ENCODE assay signal across 1 cellular context in genomic region chr1:222095606-222096475, GRCh38.
TF ChIP-seq lines count a peak whose summit lies in the region.

No MANE protein-coding gene starts in this region.

TF ChIP-seq in HCT116, 20 proteins besides CTCF, POLR2A, EP300 and RAD21 (continued from another document):
- TF ChIP-seq REST (IDR thresholded peaks at IDR 0.05; ENCODE audit: low read depth) = no peak
- TF ChIP-seq YY1 (IDR thresholded peaks at IDR 0.05; ENCODE audit: extremely low read depth, insufficient replicate concordance, low read depth, low read length) = no peak
- TF ChIP-seq JUND (IDR thresholded peaks at IDR 0.05) = no peak
